Comparison of ENCODE assay signal across 8 cellular contexts in the genomic region with DNA sequence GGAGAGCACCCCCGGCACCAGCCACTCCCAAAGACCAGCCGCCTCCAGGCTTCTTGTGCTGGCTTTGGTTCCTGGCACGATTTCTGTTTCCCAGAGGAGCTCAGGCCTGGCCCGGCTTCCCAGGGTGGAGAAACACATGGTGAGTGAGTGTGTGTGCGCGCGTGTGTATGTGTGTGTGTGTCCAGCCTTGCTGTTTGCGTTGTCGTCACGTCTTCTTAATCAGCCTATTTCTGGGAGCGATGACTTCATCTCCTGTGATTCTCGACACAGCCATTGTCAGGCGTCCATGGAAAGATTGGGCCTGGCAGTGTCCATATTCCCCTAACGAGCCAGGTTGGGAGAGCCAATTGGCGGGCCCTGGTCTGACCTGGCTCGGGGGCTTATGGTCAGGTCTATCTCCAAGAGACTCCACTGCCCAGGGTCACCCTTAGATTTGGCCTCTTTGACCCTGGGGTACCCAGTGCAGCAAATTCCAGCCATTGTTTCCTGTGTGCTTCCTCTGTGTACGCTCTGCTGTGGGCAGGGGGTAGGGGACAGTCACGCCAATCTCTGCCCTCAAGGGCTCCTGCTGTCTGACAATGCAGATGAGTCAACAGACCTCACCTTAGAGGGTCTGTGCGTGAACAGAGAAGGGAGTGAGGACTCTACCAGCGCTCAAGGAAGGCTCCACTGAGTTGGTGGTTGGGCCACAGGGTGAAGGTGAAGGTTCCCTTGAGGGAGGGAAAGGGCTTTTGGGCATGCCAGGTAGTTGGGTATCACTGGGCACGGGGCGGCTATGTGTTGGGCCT.
DNase-seq lines count a peak whose midpoint lies in the region; TF ChIP-seq lines count a peak whose summit lies in the region.

No MANE protein-coding gene starts in this region.

- DNase-seq in NCI-H446 (lab: John Stamatoyannopoulos, UW), result peak; percentile 62 to 88
- DNase-seq in dermis microvascular lymphatic vessel endothelial cell (ENCODE audit: low read depth in 2 of 2), result peak; percentile 76 to 96
- DNase-seq in lower leg skin (ENCODE audit: low spot score in 2 of 2), result peak; percentile 93 to 98
- peak in 35 of 49 donors; percentile 15 to 90 (median 54) for DNase-seq in substantia nigra (lab: John Stamatoyannopoulos, UW)
- DNase-seq in HAP-1 (ENCODE audit: low spot score in 2 of 2), result no peak
- DNase-seq in HK-2 (ENCODE audit: unreplicated experiment), result no peak
- no peak for DNase-seq in stimulated activated CD4-positive, alpha-beta T cell treated with anti-CD3 and anti-CD28 coated beads, Interleukin-2, amount 100 ng/mL, for 24 hours
- DNase-seq in activated naive CD4-positive, alpha-beta T cell treated with anti-CD3 and anti-CD28 coated beads for 36 hours, result no peak

- no peak overlapping the region for H3K4me3 ChIP-seq in lower leg skin (ENCODE audit: low read depth, poor library complexity, severe bottlenecking)
- H3K4me3 ChIP-seq in HAP-1, result no peak overlapping the region

- no peaks in the 10 kb centered on the region for H3K9me3 Mint-ChIP-seq in activated naive CD4-positive, alpha-beta T cell treated with anti-CD3 and anti-CD28 coated beads for 36 hours

- 31 to 39% methylated on average over 22 of the region's 22 CpGs for WGBS in lower leg skin, 2 donors

- H3K4me3 Mint-ChIP-seq in activated naive CD4-positive, alpha-beta T cell treated with anti-CD3 and anti-CD28 coated beads for 36 hours, result no peak overlapping the region

- no peaks in the 10 kb centered on the region for H3K27me3 ChIP-seq in HAP-1 (ENCODE audit: low read depth)

- in situ Hi-C loops in HAP-1 (cut with MboI; ENCODE audit: low sequenced_read_pairs), result no loop called here

- H3K4me1 Mint-ChIP-seq in activated naive CD4-positive, alpha-beta T cell treated with anti-CD3 and anti-CD28 coated beads for 36 hours (ENCODE audit: low read depth), result no peaks in the 10 kb centered on the region

- H3K36me3 Mint-ChIP-seq in activated naive CD4-positive, alpha-beta T cell treated with anti-CD3 and anti-CD28 coated beads for 36 hours (ENCODE audit: low read depth), result no peaks in the 10 kb centered on the region

- no peak for TF ChIP-seq CTCF in lower leg skin (IDR thresholded peaks at IDR 0.05)

- no peaks in the 10 kb centered on the region for H3K4me1 ChIP-seq in HAP-1

- TF ChIP-seq POLR2A in lower leg skin (IDR thresholded peaks at IDR 0.05), result no peak

- CTCF ChIA-PET in activated naive CD4-positive, alpha-beta T cell treated with anti-CD3 and anti-CD28 coated beads for 36 hours (lab: Charles Lee), result no interaction called here

- intact Hi-C loops in lower leg skin (cut with DNase I; ENCODE audit: low total_unique reads), result no loop called here
- intact Hi-C loops in activated naive CD4-positive, alpha-beta T cell treated with anti-CD3 and anti-CD28 coated beads for 36 hours (cut with micrococcal nuclease), result no loop called here

- H3K27ac ChIP-seq in substantia nigra (ENCODE audit: low read depth, low read length, poor library complexity, severe bottlenecking), result peak overlapping the region; percentile 26

- H3K27me3 Mint-ChIP-seq in activated naive CD4-positive, alpha-beta T cell treated with anti-CD3 and anti-CD28 coated beads for 36 hours (ENCODE audit: low read depth), result no peaks in the 10 kb centered on the region

- no peaks in the 10 kb centered on the region for H3K9me3 ChIP-seq in HAP-1

- H3K36me3 ChIP-seq in HAP-1 (replicated peaks), result no peaks in the 10 kb centered on the region

- no peak overlapping the region for H3K27ac Mint-ChIP-seq in activated naive CD4-positive, alpha-beta T cell treated with anti-CD3 and anti-CD28 coated beads for 36 hours

Comparison
In these comparisons a context has a peak if more than half of its experiments do, and no peak if none do; other contexts are left out.
1. DNase-seq: peak in NCI-H446 (2 of 2), dermis microvascular lymphatic vessel endothelial cell (2 of 2), lower leg skin (2 of 2) and substantia nigra (35 of 49); none in HAP-1 (0 of 2), HK-2 (single experiment), stimulated activated CD4-positive, alpha-beta T cell treated with anti-CD3 and anti-CD28 coated beads, Interleukin-2, amount 100 ng/mL, for 24 hours (0 of 2) and activated naive CD4-positive, alpha-beta T cell treated with anti-CD3 and anti-CD28 coated beads for 36 hours (single experiment).